8 cellular contexts compared by ENCODE assay signal in genomic region chr11:65416341-65417185, GRCh38. TPM values are rescaled to one million over a fixed set of nuclear protein-coding genes. Genes with fewer than 3 reads are reported as not detected.
DNase-seq lines count a peak whose midpoint lies in the region; ATAC-seq and TF ChIP-seq lines count a peak whose summit lies in the region.

No MANE protein-coding gene starts in this region.

- H3K9ac ChIP-seq in PC-3 (ENCODE audit: low read length), result peak overlapping the region; percentile 31

- ATAC-seq in PC-3 (peak; percentile 52), natural killer cell (peak; percentile 44 to 65 (median 52))

- POLR2A ChIA-PET in PC-3 (lab: Charles Lee; ENCODE audit: unreplicated experiment), result interaction anchor here (0.6 to 1.5 kb wide), 5 partner anchors 29 to 82 kb away, joined by 4 to 6 read pairs (median 5); partner anchors contain the start of gene MALAT1

- intact Hi-C loops in PC-3 (cut with micrococcal nuclease), result loop anchor here (1.0 kb wide), 3 partner anchors 17 to 94 kb away; no protein-coding TSS in a partner anchor
- intact Hi-C loops in esophagus squamous epithelium (cut with DNase I), result loop anchor here (5.0 kb wide), 1 partner anchor 34 kb away; the partner anchor contains the start of gene SLC25A45
- intact Hi-C loops in natural killer cell (cut with micrococcal nuclease), result loop anchor here (1.0 to 5.0 kb wide), 6 partner anchors 17 to 156 kb away; partner anchors contain the start of genes FAM89B, SLC25A45 and ZNRD2

- peak overlapping the region; percentile 98 to 100 for H3K27ac Mint-ChIP-seq in natural killer cell

- H3K9me3 Mint-ChIP-seq in natural killer cell, result no peaks in the 10 kb centered on the region

- in situ Hi-C loops in GM13977 (cut with MboI; ENCODE audit: low pct_unique_long_range_greater_than_20kb, low sequenced_read_pairs, unreplicated experiment), result loop anchor here (10.0 kb wide), 1 partner anchor 48 kb away; no protein-coding TSS in a partner anchor

- H3K36me3 Mint-ChIP-seq in natural killer cell, result no peaks in the 10 kb centered on the region

- no peaks in the 10 kb centered on the region for H4K20me1 ChIP-seq in PC-3 (ENCODE audit: low read length)

- H3K9me2 ChIP-seq in PC-3 (replicated peaks; ENCODE audit: low read length), result no peaks in the 10 kb centered on the region

- peak overlapping the region; percentile 99 for H3K27ac ChIP-seq in PC-3 (ENCODE audit: low read length)
- H3K27ac ChIP-seq in esophagus squamous epithelium, result peak overlapping the region; percentile 99 to 100 (median 100)

- TF ChIP-seq CTCF in GM13977 (IDR thresholded peaks at IDR 0.05; ENCODE audit: extremely low read depth, insufficient read depth, missing control alignments), result peak; percentile 97
- TF ChIP-seq CTCF in PC-3 (conservative IDR thresholded peaks at IDR 0.05; ENCODE audit: low read depth, low read length), result peak; percentile 96
- peak; percentile 93 to 99 (median 99) for TF ChIP-seq CTCF in esophagus squamous epithelium (IDR thresholded peaks at IDR 0.05)
- peak; percentile 91 for TF ChIP-seq CTCF in natural killer cell (IDR thresholded peaks at IDR 0.05)

- no peaks in the 10 kb centered on the region for H3K9me3 ChIP-seq in PC-3 (ENCODE audit: low read length)
- no peaks in the 10 kb centered on the region for H3K9me3 ChIP-seq in esophagus squamous epithelium

- H3K4me3 Mint-ChIP-seq in natural killer cell, result peak overlapping the region; percentile 92

- peaks cover 4% of the 10 kb centered on the region for H3F3A ChIP-seq in PC-3 (ENCODE audit: low read length, unreplicated experiment)

- peak in 2 of 4 donors; percentile 16 to 59 for TF ChIP-seq POLR2A in esophagus squamous epithelium (IDR thresholded peaks at IDR 0.05)

- CTCF ChIA-PET in PC-3 (lab: Charles Lee), result interaction anchor here (0.6 to 2.4 kb wide), 7 partner anchors 12 to 108 kb away, joined by 3 to 9 read pairs (median 5); partner anchors contain the start of genes SCYL1 and TIGD3

- H3K4me1 Mint-ChIP-seq in natural killer cell, result peaks cover 57 to 60% of the 10 kb centered on the region in 2 donors

- 2 to 5% methylated on average over 4 to 5 of the region's 22 CpGs for WGBS in esophagus squamous epithelium, 2 donors

- H3K4me2 ChIP-seq in PC-3 (ENCODE audit: low read length), result peak overlapping the region; percentile 74

- no peaks in the 10 kb centered on the region for H3K27me3 Mint-ChIP-seq in natural killer cell (ENCODE audit: low read depth in 2 of 2)

- peaks cover 4% of the 10 kb centered on the region; the same call in 1 of the 2 replicates for H3K36me3 ChIP-seq in PC-3 (ENCODE audit: low read depth, low read length)
- H3K36me3 ChIP-seq in esophagus squamous epithelium, result peaks cover 9 to 26% (median 10%) of the 10 kb centered on the region in 3 donors

- H3K27me3 ChIP-seq in PC-3 (ENCODE audit: low read length) (no peaks in the 10 kb centered on the region), esophagus squamous epithelium (no peaks in the 10 kb centered on the region)

- DNase-seq in 8988T, result peak; percentile 99
- DNase-seq in GM13977 (ENCODE audit: low spot score), result peak; percentile 92
- peak; percentile 83 for DNase-seq in HT1080 (ENCODE audit: low read depth)
- peak; percentile 93 for DNase-seq in PC-3
- peak; percentile 86 for DNase-seq in activated T-helper 1 cell treated with Interleukin-2 at 50 U/mL for 16 hours (ENCODE audit: low read depth)
- no peak for DNase-seq in esophagus squamous epithelium (lab: John Stamatoyannopoulos, UW)
- peak; percentile 94 for DNase-seq in natural killer cell
- peak; percentile 74 to 90 (median 87) for DNase-seq in stimulated activated naive CD4-positive, alpha-beta T cell (lab: John Stamatoyannopoulos, UW)

- BruUV-seq in PC-3 (replicated peaks; lab: Mats Ljungman, UMichigan), result no TSS peak

- H3K79me2 ChIP-seq in PC-3 (ENCODE audit: low read length), result peaks cover 11% of the 10 kb centered on the region

- peak overlapping the region; percentile 32; the same call in 1 of the 2 replicates for H3K4me3 ChIP-seq in PC-3 (ENCODE audit: low read length)
- H3K4me3 ChIP-seq in esophagus squamous epithelium, result peak overlapping the region; percentile 18 to 95 (median 84)

- H3K4me1 ChIP-seq in PC-3 (ENCODE audit: insufficient read depth, low read length), result peaks cover 49% of the 10 kb centered on the region
- H3K4me1 ChIP-seq in esophagus squamous epithelium, result peaks cover 44 to 75% (median 50%) of the 10 kb centered on the region in 3 donors

- H2AFZ ChIP-seq in PC-3 (ENCODE audit: low read length), result peak overlapping the region; percentile 50

RNA-seq across cellular contexts. Expression of gene NEAT1, which starts 6.0 kb away (rescaled TPM):
- total RNA-seq in HT1080 (2014; rRNA removed; shearing (Covaris generic)), result 7.9 and 12.9 TPM in 2 replicates
- polyA plus RNA-seq in HT1080 (2015; cell fraction: cytosol; rRNA removed), result 77.8 and 83.7 TPM in 2 replicates
- polyA plus RNA-seq in HT1080 (2015; cell fraction: nucleus; rRNA removed), result 1,405 and 1,942 TPM in 2 replicates
- total RNA-seq in PC-3 (2014; rRNA removed) (47.9 and 96.6 TPM in 2 replicates), esophagus squamous epithelium (100 to 1,000 TPM in 3 of 4 donors, 10 to 100 TPM in 1; 30.6 to 705 (median 357) TPM), natural killer cell (1,000 to 10,000 TPM; 1,031 to 1,768 (median 1,493) TPM)

RNA-seq across cellular contexts. Expression of gene FRMD8, which starts 30.1 kb away (rescaled TPM):
- 26.4 and 32.1 TPM in 2 replicates for total RNA-seq in HT1080 (2014; rRNA removed; shearing (Covaris generic))
- polyA plus RNA-seq in HT1080 (2015; cell fraction: cytosol; rRNA removed), result 19.1 and 22.2 TPM in 2 replicates
- 31.7 and 34.4 TPM in 2 replicates for polyA plus RNA-seq in HT1080 (2015; cell fraction: nucleus; rRNA removed)
- total RNA-seq in PC-3 (2014; rRNA removed), result 68.3 and 93.2 TPM in 2 replicates
- 10 to 100 TPM; 44.1 to 88.7 (median 81.0) TPM for total RNA-seq in esophagus squamous epithelium
- 10 to 100 TPM; 45.6 to 58.4 (median 57.7) TPM for total RNA-seq in natural killer cell

RNA-seq across cellular contexts. Expression of gene SLC25A45, which starts 34.1 kb away (rescaled TPM):
- 1.4 and 1.9 TPM in 2 replicates for total RNA-seq in HT1080 (2014; rRNA removed; shearing (Covaris generic))
- 2.0 and 2.8 TPM in 2 replicates for polyA plus RNA-seq in HT1080 (2015; cell fraction: cytosol; rRNA removed)
- polyA plus RNA-seq in HT1080 (2015; cell fraction: nucleus; rRNA removed), result 6.7 and 11.5 TPM in 2 replicates
- total RNA-seq in PC-3 (2014; rRNA removed) (12.7 and 13.1 TPM in 2 replicates), esophagus squamous epithelium (1 to 10 TPM; 1.9 to 7.7 (median 4.0) TPM), natural killer cell (10 to 100 TPM; 50.9 to 61.1 (median 61.0) TPM)
